In genomic region chr19:42075616-42076374, GRCh38 we compare ENCODE assay signal across 8 cellular contexts. TPM values are rescaled to one million over a fixed set of nuclear protein-coding genes. Genes with fewer than 3 reads are reported as not detected.
DNase-seq lines count a peak whose midpoint lies in the region; ATAC-seq and TF ChIP-seq lines count a peak whose summit lies in the region.

ZNF574 (plus strand) TSS chr19:42076166; CDS start chr19:42078607, 2,441 bp downstream.

- ATAC-seq in HG02884 (IDR thresholded peaks at IDR 0.05; ENCODE audit: unreplicated experiment) (peak; percentile 89), heart right ventricle (peak; percentile 96 to 100 (median 98)), upper lobe of right lung (peak; percentile 98)

- in situ Hi-C loops in GM13977 (cut with MboI; ENCODE audit: low pct_unique_long_range_greater_than_20kb, low sequenced_read_pairs, unreplicated experiment) = no loop called here

- H3K4me1 ChIP-seq in heart right ventricle = peaks cover 5 to 27% (median 23%) of the 10 kb centered on the region in 9 donors
- H3K4me1 ChIP-seq in upper lobe of right lung = peaks cover 9% of the 10 kb centered on the region

- no peaks in the 10 kb centered on the region for H3K9me3 Mint-ChIP-seq in T-helper 1 cell treated with Interleukin-12 subunit alpha and Interleukin-12 subunit beta and Interleukin-4 antibody, amounts not matched to agents 30 μg/mL and 1 μg/mL, for 36 hours

- H3K36me3 Mint-ChIP-seq in T-helper 1 cell treated with Interleukin-12 subunit alpha and Interleukin-12 subunit beta and Interleukin-4 antibody, amounts not matched to agents 30 μg/mL and 1 μg/mL, for 36 hours (ENCODE audit: low read depth) = peaks cover 12% of the 10 kb centered on the region

- H3K27me3 Mint-ChIP-seq in T-helper 1 cell treated with Interleukin-12 subunit alpha and Interleukin-12 subunit beta and Interleukin-4 antibody, amounts not matched to agents 30 μg/mL and 1 μg/mL, for 36 hours (ENCODE audit: low read depth) = peaks cover 2% of the 10 kb centered on the region

- H3K4me1 Mint-ChIP-seq in T-helper 1 cell treated with Interleukin-12 subunit alpha and Interleukin-12 subunit beta and Interleukin-4 antibody, amounts not matched to agents 30 μg/mL and 1 μg/mL, for 36 hours (ENCODE audit: low read depth) = peaks cover 37% of the 10 kb centered on the region

- 0% methylated on average over 80 of the region's 80 CpGs for WGBS in heart right ventricle, 2 donors

- H3K27ac ChIP-seq in heart right ventricle (peak within 1 kb of the TSS; percentile 87 to 98 (median 94)), upper lobe of right lung (peak within 1 kb of the TSS; percentile 97)

- H3K9me3 ChIP-seq in heart right ventricle = no peaks in the 10 kb centered on the region
- H3K9me3 ChIP-seq in upper lobe of right lung = no peaks in the 10 kb centered on the region

- peak; percentile 99 for DNase-seq in GM13977 (ENCODE audit: low spot score)
- DNase-seq in NCI-H1694 (lab: John Stamatoyannopoulos, UW) = peak; percentile 100
- DNase-seq in amniotic stem cell (lab: John Stamatoyannopoulos, UW) = peak; percentile 100
- DNase-seq in heart right ventricle = peak; percentile 97 to 99
- DNase-seq in posterior cingulate gyrus = peak; percentile 94 to 100 (median 96)
- DNase-seq in upper lobe of right lung = peak; percentile 99

- TF ChIP-seq CTCF in GM13977 (IDR thresholded peaks at IDR 0.05; ENCODE audit: extremely low read depth, insufficient read depth, missing control alignments) = no peak
- TF ChIP-seq CTCF in heart right ventricle (IDR thresholded peaks at IDR 0.05) = no peak
- no peak for TF ChIP-seq CTCF in upper lobe of right lung (IDR thresholded peaks at IDR 0.05)

- H3K27me3 ChIP-seq in heart right ventricle (no peaks in the 10 kb centered on the region), upper lobe of right lung (no peaks in the 10 kb centered on the region)

- peak within 1 kb of the TSS; percentile 100 for H3K27ac Mint-ChIP-seq in T-helper 1 cell treated with Interleukin-12 subunit alpha and Interleukin-12 subunit beta and Interleukin-4 antibody, amounts not matched to agents 30 μg/mL and 1 μg/mL, for 36 hours

- peak within 1 kb of the TSS; percentile 97 for H3K4me3 Mint-ChIP-seq in T-helper 1 cell treated with Interleukin-12 subunit alpha and Interleukin-12 subunit beta and Interleukin-4 antibody, amounts not matched to agents 30 μg/mL and 1 μg/mL, for 36 hours

- intact Hi-C loops in heart right ventricle (cut with DNase I) = loop anchor here in 2 of 10 donors (10.0 kb wide), 1 partner anchor 81 kb away; the partner anchor contains the start of gene ATP1A3 (in 2 of the 2)
- intact Hi-C loops in posterior cingulate gyrus (cut with DNase I) = no loop called here
- intact Hi-C loops in upper lobe of right lung (cut with DNase I) = no loop called here

- H3K36me3 ChIP-seq in heart right ventricle (peaks cover 0 to 26% (median 19%) of the 10 kb centered on the region in 9 donors), upper lobe of right lung (peaks cover 24% of the 10 kb centered on the region)

- H3K4me3 ChIP-seq in heart right ventricle = peak within 1 kb of the TSS; percentile 73 to 97 (median 84)
- H3K4me3 ChIP-seq in upper lobe of right lung = peak within 1 kb of the TSS; percentile 69

RNA-seq across cellular contexts. Expression of gene ZNF574, which starts in this region (rescaled TPM):
- total RNA-seq in heart right ventricle = 10 to 100 TPM in 2 of 10 donors, 1 to 10 TPM in 8; 5.0 to 11.1 (median 8.1) TPM
- 1 to 10 TPM; 3.4 to 5.8 TPM for polyA plus RNA-seq in heart right ventricle
- total RNA-seq in upper lobe of right lung = 13.6 TPM

Comparison
In these comparisons a context has a peak if more than half of its experiments do, and no peak if none do; other contexts are left out.
1. Peak in every context shown above with its lines: DNase-seq, ATAC-seq, H3K4me3 ChIP-seq and H3K27ac ChIP-seq.